Comparison of ENCODE assay signal across 9 cellular contexts in genomic region chr1:228405200-228405978, GRCh38. TPM values are rescaled to one million over a fixed set of nuclear protein-coding genes. Genes with fewer than 3 reads are reported as not detected.
A peak's percentile ranks its signal among the peaks of the same experiment; 100 is the strongest.
DNase-seq lines count a peak whose midpoint lies in the region; ATAC-seq and TF ChIP-seq lines count a peak whose summit lies in the region.
"Had no signal": no experiment of that assay in that cellular context is flagged by ENCODE, and none has a peak within 500 bp of the region (broad histone marks: within the 10 kb centered on the region; RNA-seq: fewer than 3 reads in every experiment).

No MANE protein-coding gene starts in this region.

- no peaks in the 10 kb centered on the region for H3K27me3 ChIP-seq in CD8-positive, alpha-beta memory T cell (ENCODE audit: insufficient read depth, low read length, poor library complexity, severe bottlenecking)
- no peaks in the 10 kb centered on the region for H3K27me3 ChIP-seq in ectodermal cell (ENCODE audit: control insufficient read depth, insufficient read depth, low read length, poor library complexity, severe bottlenecking)

- peaks cover 55% of the 10 kb centered on the region for H3K4me1 ChIP-seq in CD8-positive, alpha-beta memory T cell (ENCODE audit: insufficient read depth, low read length)
- peaks cover 27% of the 10 kb centered on the region for H3K4me1 ChIP-seq in ectodermal cell (ENCODE audit: control insufficient read depth, insufficient read depth, low read length)

- CTCF ChIA-PET in CD8-positive, alpha-beta memory T cell (lab: Charles Lee), result interaction anchor here (0.8 to 2.5 kb wide), 9 partner anchors 10 to 275 kb away, joined by 3 to 9 read pairs (median 3); no protein-coding TSS in a partner anchor

- peak overlapping the region; percentile 84 for H3K27ac ChIP-seq in CD8-positive, alpha-beta memory T cell (ENCODE audit: low read depth, low read length)
- no peak overlapping the region for H3K27ac ChIP-seq in ectodermal cell (ENCODE audit: insufficient read depth, low read depth, low read length, poor library complexity, severe bottlenecking)

- peaks cover 0 to 56% (median 0%) of the 10 kb centered on the region in 3 donors for H3K36me3 Mint-ChIP-seq in CD8-positive, alpha-beta memory T cell
- no peaks in the 10 kb centered on the region for H3K36me3 Mint-ChIP-seq in nephron progenitor cell (ENCODE audit: low read depth)

- H3K27ac Mint-ChIP-seq in CD8-positive, alpha-beta memory T cell, result peak overlapping the region; percentile 64 to 93 (median 86)
- peak overlapping the region; percentile 95 for H3K27ac Mint-ChIP-seq in nephron progenitor cell

- peaks cover 54 to 83% (median 65%) of the 10 kb centered on the region in 3 donors for H3K4me1 Mint-ChIP-seq in CD8-positive, alpha-beta memory T cell
- H3K4me1 Mint-ChIP-seq in nephron progenitor cell, result peaks cover 56% of the 10 kb centered on the region

- no peaks in the 10 kb centered on the region for H3K9me3 Mint-ChIP-seq in CD8-positive, alpha-beta memory T cell
- H3K9me3 Mint-ChIP-seq in nephron progenitor cell, result no peaks in the 10 kb centered on the region

- H3K4me3 ChIP-seq in CD8-positive, alpha-beta memory T cell (ENCODE audit: low read length), result peak overlapping the region; percentile 85
- H3K4me3 ChIP-seq in ectodermal cell (ENCODE audit: insufficient read depth, low read depth, low read length), result peak overlapping the region; percentile 96

- no peaks in the 10 kb centered on the region for H3K9me3 ChIP-seq in CD8-positive, alpha-beta memory T cell (ENCODE audit: low read length)
- H3K9me3 ChIP-seq in ectodermal cell (ENCODE audit: control insufficient read depth, low read length), result no peaks in the 10 kb centered on the region

- peaks cover 7% of the 10 kb centered on the region for H3K36me3 ChIP-seq in CD8-positive, alpha-beta memory T cell (ENCODE audit: insufficient read depth, low read length)
- H3K36me3 ChIP-seq in ectodermal cell (ENCODE audit: control insufficient read depth, insufficient read depth, low read length), result peaks cover 17% of the 10 kb centered on the region

- no peak for TF ChIP-seq CTCF in nephron progenitor cell (IDR thresholded peaks at IDR 0.05)

- ATAC-seq in HG02884 (IDR thresholded peaks at IDR 0.05; ENCODE audit: unreplicated experiment), result no peak
- no peak for ATAC-seq in HG03175 (IDR thresholded peaks at IDR 0.05; ENCODE audit: unreplicated experiment)

- POLR2A ChIA-PET in CD8-positive, alpha-beta memory T cell (lab: Charles Lee), result interaction anchor here (0.9 to 2.2 kb wide), 4 partner anchors 52 to 130 kb away, joined by 3 to 28 read pairs (median 16); partner anchors contain the start of gene RNF187

- H3K27me3 Mint-ChIP-seq in CD8-positive, alpha-beta memory T cell, result peaks cover 0 to 5% of the 10 kb centered on the region in 2 donors
- H3K27me3 Mint-ChIP-seq in nephron progenitor cell (ENCODE audit: low read depth, poor library complexity), result peaks cover 2% of the 10 kb centered on the region

- H3K4me3 Mint-ChIP-seq in CD8-positive, alpha-beta memory T cell, result peak overlapping the region; percentile 80 to 95 (median 93)
- H3K4me3 Mint-ChIP-seq in nephron progenitor cell, result peak overlapping the region; percentile 96

- WGBS in ectodermal cell, 2 experiments, result 13 to 17% methylated on average over 11 of the region's 11 CpGs

- DNase-seq in CD8-positive, alpha-beta memory T cell, result no peak
- peak; percentile 7 for DNase-seq in M059J (ENCODE audit: low read depth)
- DNase-seq in nephron progenitor cell, result no peak
- DNase-seq in islet precursor cell, result no peak
- no peak for DNase-seq in activated CD4-positive, CD25-positive, alpha-beta regulatory T cell (lab: John Stamatoyannopoulos, UW)

RNA-seq across cellular contexts. Expression of gene TRIM11, which starts 1.2 kb away (rescaled TPM):
- total RNA-seq in CD8-positive, alpha-beta memory T cell, result 10 to 100 TPM; 38.3 to 38.8 TPM
- 21.5 TPM for polyA plus RNA-seq in CD8-positive, alpha-beta memory T cell
- total RNA-seq in M059J (2014; rRNA removed; shearing (Covaris generic)), result 12.1 and 24.0 TPM in 2 replicates
- 22.3 TPM for polyA plus RNA-seq in ectodermal cell (2013, experiment 1 of 4)
- polyA plus RNA-seq in ectodermal cell (2013, experiment 2 of 4), result 23.9 TPM
- polyA plus RNA-seq in ectodermal cell (2013, experiment 3 of 4), result 19.7 TPM
- 22.2 TPM for polyA plus RNA-seq in ectodermal cell (2013, experiment 4 of 4)

RNA-seq across cellular contexts. Expression of gene TRIM17, which starts 11.3 kb away (rescaled TPM):
- total RNA-seq in CD8-positive, alpha-beta memory T cell, result 1 to 10 TPM; 1.8 to 2.1 TPM
- 0.60 TPM for polyA plus RNA-seq in CD8-positive, alpha-beta memory T cell
- total RNA-seq in M059J (2014; rRNA removed; shearing (Covaris generic)), result not detected in 2 replicates
- 6.4 TPM for polyA plus RNA-seq in ectodermal cell (2013, experiment 1 of 4)
- polyA plus RNA-seq in ectodermal cell (2013, experiment 2 of 4), result 6.0 TPM
- polyA plus RNA-seq in ectodermal cell (2013, experiment 3 of 4), result 5.3 TPM
- 4.9 TPM for polyA plus RNA-seq in ectodermal cell (2013, experiment 4 of 4)
- total RNA-seq: LHCN-M2 had no signal
